Comparison of ENCODE assay signal across 2 cellular contexts in genomic region chr6:141986457-141986856, GRCh38.
TF ChIP-seq lines count a peak whose summit lies in the region.

No MANE protein-coding gene starts in this region.

TF ChIP-seq in IMR-90, 13 proteins besides CTCF, POLR2A, EP300 and RAD21:
- no peak for TF ChIP-seq CHD1 (IDR thresholded peaks at IDR 0.05; ENCODE audit: low read depth, low read length)

TF ChIP-seq in H1, 55 proteins besides CTCF, POLR2A, EP300 and RAD21:
- TF ChIP-seq SIRT6 (IDR thresholded peaks at IDR 0.05; ENCODE audit: low read length), result no peak
- TF ChIP-seq TEAD4 (IDR thresholded peaks at IDR 0.05; ENCODE audit: low read depth, low read length), result 0 out of 2 replicates have a peak, but pooled peaks have one; percentile 59
- TF ChIP-seq SP1 (IDR thresholded peaks at IDR 0.05; ENCODE audit: low read depth, low read length), result no peak
